Comparison of ENCODE assay signal across 7 cellular contexts in genomic region chr3:113946831-113947230, GRCh38. TPM values are rescaled to one million over a fixed set of nuclear protein-coding genes. Genes with fewer than 3 reads are reported as not detected.
DNase-seq lines count a peak whose midpoint lies in the region; ATAC-seq and TF ChIP-seq lines count a peak whose summit lies in the region.

No MANE protein-coding gene starts in this region.

- DNase-seq in activated CD4-positive, alpha-beta memory T cell treated with anti-CD3 and anti-CD28 coated beads for 36 hours = no peak
- DNase-seq in iPS DF 6.9 (ENCODE audit: low read depth, low spot score) (no peak), spleen (no peak), midbrain (lab: John Stamatoyannopoulos, UW) (no peak)
- no peak for DNase-seq in central memory CD4-positive, alpha-beta T cell

- no peak overlapping the region for H3K27ac Mint-ChIP-seq in activated CD4-positive, alpha-beta memory T cell treated with anti-CD3 and anti-CD28 coated beads for 36 hours

- no peaks in the 10 kb centered on the region for H3K9me3 Mint-ChIP-seq in activated CD4-positive, alpha-beta memory T cell treated with anti-CD3 and anti-CD28 coated beads for 36 hours

- peak overlapping the region; percentile 74 for H3K4me3 Mint-ChIP-seq in activated CD4-positive, alpha-beta memory T cell treated with anti-CD3 and anti-CD28 coated beads for 36 hours

- intact Hi-C loops in activated CD4-positive, alpha-beta memory T cell treated with anti-CD3 and anti-CD28 coated beads for 36 hours (cut with micrococcal nuclease) = loop anchor here (2.0 to 5.0 kb wide), 3 partner anchors 200 to 415 kb away; partner anchors contain the start of genes ATP6V1A, NAA50, SIDT1 and USF3
- intact Hi-C loops in spleen (cut with DNase I; ENCODE audit: low total_unique reads) = no loop called here

- H3K36me3 ChIP-seq in HEK293 (ENCODE audit: control insufficient read depth in 2 of 2, insufficient read depth in 1 of 2, low read length in 2 of 2) = peaks cover 0 to 4% of the 10 kb centered on the region in 2 experiments; a peak in 1 of 3 replicates
- H3K36me3 ChIP-seq in iPS DF 6.9 (ENCODE audit: control insufficient read depth, insufficient read depth, low read length) = no peaks in the 10 kb centered on the region
- no peaks in the 10 kb centered on the region for H3K36me3 ChIP-seq in spleen

- POLR2A ChIA-PET in HEK293 (lab: Yijun Ruan, JAX) = no interaction called here
- POLR2A ChIA-PET in activated CD4-positive, alpha-beta memory T cell treated with anti-CD3 and anti-CD28 coated beads for 36 hours (lab: Charles Lee) = no interaction called here

- ATAC-seq in HG02763 (IDR thresholded peaks at IDR 0.05; ENCODE audit: unreplicated experiment) = no peak

- CTCF ChIA-PET in HEK293 (lab: Yijun Ruan, JAX) = no interaction called here
- CTCF ChIA-PET in activated CD4-positive, alpha-beta memory T cell treated with anti-CD3 and anti-CD28 coated beads for 36 hours (lab: Charles Lee) = no interaction called here

- H3K4me1 Mint-ChIP-seq in activated CD4-positive, alpha-beta memory T cell treated with anti-CD3 and anti-CD28 coated beads for 36 hours (ENCODE audit: low read depth) = peaks cover 12% of the 10 kb centered on the region

- H3K36me3 Mint-ChIP-seq in activated CD4-positive, alpha-beta memory T cell treated with anti-CD3 and anti-CD28 coated beads for 36 hours = no peaks in the 10 kb centered on the region

- 100% methylated on average over 3 of the region's 7 CpGs for WGBS in iPS DF 6.9 (ENCODE audit: insufficient coverage, insufficient read length)
- WGBS in spleen, 5 donors = 76 to 85% (median 82%) methylated on average over 7 of the region's 7 CpGs

- no peak for TF ChIP-seq CTCF in HEK293 (tag by site-specific recombination; IDR thresholded peaks at IDR 0.05)
- TF ChIP-seq CTCF in spleen (IDR thresholded peaks at IDR 0.05 in 8 of 11, conservative IDR thresholded peaks at IDR 0.05 in 3 of 11) = no peak

- H3K4me3 ChIP-seq in HEK293 (ENCODE audit: low read depth, low read length) (peak overlapping the region; percentile 64; the same call in 1 of the 2 replicates), iPS DF 6.9 (ENCODE audit: low read length) (peak overlapping the region; percentile 79; the same call in 1 of the 2 replicates), spleen (peak overlapping the region; percentile 77 to 91 (median 87))

- H3K4me1 ChIP-seq in HEK293 (ENCODE audit: control insufficient read depth, insufficient read depth, low read length) (no peaks in the 10 kb centered on the region), iPS DF 6.9 (ENCODE audit: control insufficient read depth, insufficient read depth, low read length) (no peaks in the 10 kb centered on the region), spleen (peaks cover 4 to 26% (median 18%) of the 10 kb centered on the region in 6 donors)

- H3K27ac ChIP-seq in HEK293 (ENCODE audit: extremely low read depth, low read depth, low read length) (no peak overlapping the region), iPS DF 6.9 (ENCODE audit: low read length) (no peak overlapping the region), spleen (peak overlapping the region in 1 of 8 donors; percentile 51)

- H3K27me3 Mint-ChIP-seq in activated CD4-positive, alpha-beta memory T cell treated with anti-CD3 and anti-CD28 coated beads for 36 hours = peaks cover 17% of the 10 kb centered on the region

- no peaks in the 10 kb centered on the region for H3K27me3 ChIP-seq in iPS DF 6.9 (ENCODE audit: control insufficient read depth, insufficient read depth, low read length)
- peaks cover 0 to 11% (median 0%) of the 10 kb centered on the region in 7 donors for H3K27me3 ChIP-seq in spleen (replicated peaks in 1 of 7)

- no peak for TF ChIP-seq POLR2A in spleen (IDR thresholded peaks at IDR 0.05)

- H3K9me3 ChIP-seq in HEK293 (ENCODE audit: control insufficient read depth, insufficient read depth, low read depth, low read length) = no peaks in the 10 kb centered on the region
- no peaks in the 10 kb centered on the region for H3K9me3 ChIP-seq in iPS DF 6.9 (ENCODE audit: control insufficient read depth, insufficient read depth, low read length)
- H3K9me3 ChIP-seq in spleen = no peaks in the 10 kb centered on the region

TF ChIP-seq in HEK293, 187 proteins besides CTCF, POLR2A, EP300 and RAD21:
- TF ChIP-seq ZNF324 (tag by site-specific recombination; IDR thresholded peaks at IDR 0.05) (no peak), ZNF571 (tag by site-specific recombination; IDR thresholded peaks at IDR 0.05) (no peak), HOXC10 (CRISPR knock-in tag; IDR thresholded peaks at IDR 0.05) (no peak), ZBTB26 (tag by site-specific recombination; optimal IDR thresholded peaks at IDR 0.05) (no peak), ZNF214 (tag by site-specific recombination; IDR thresholded peaks at IDR 0.05; ENCODE audit: borderline replicate concordance) (no peak), ZNF473 (tag by site-specific recombination; IDR thresholded peaks at IDR 0.05) (no peak)

RNA-seq across cellular contexts. Expression of gene ZDHHC23, which starts 1.0 kb away (rescaled TPM):
- total RNA-seq in activated CD4-positive, alpha-beta memory T cell treated with anti-CD3 and anti-CD28 coated beads for 36 hours = 1 to 10 TPM; 5.4 to 6.6 TPM
- 10 to 100 TPM in 2 of 7 donors, 1 to 10 TPM in 5; 5.3 to 16.4 (median 8.4) TPM for total RNA-seq in spleen
- 1 to 10 TPM; 2.0 to 2.8 (median 2.3) TPM for polyA plus RNA-seq in spleen
